ENCODE assay signal across 11 cellular contexts in genomic region chr5:3197699-3198098, GRCh38.
DNase-seq lines count a peak whose midpoint lies in the region; ATAC-seq and TF ChIP-seq lines count a peak whose summit lies in the region.
"Had no signal": no experiment of that assay in that cellular context is flagged by ENCODE, and none has a peak within 500 bp of the region (broad histone marks: within the 10 kb centered on the region; RNA-seq: fewer than 3 reads in every experiment).

No MANE protein-coding gene starts in this region.

- H3K36me3 ChIP-seq in iPS DF 6.9 (ENCODE audit: control insufficient read depth, insufficient read depth, low read length), result no peaks in the 10 kb centered on the region
- H3K36me3 ChIP-seq: adrenal gland, tibial nerve had no signal

- no peaks in the 10 kb centered on the region; the same call in 1 of the 2 replicates for H3K27me3 ChIP-seq in iPS DF 6.9 (ENCODE audit: control insufficient read depth, insufficient read depth, low read length)
- H3K27me3 ChIP-seq: adrenal gland had no signal

- no peaks in the 10 kb centered on the region for H3K9me3 ChIP-seq in iPS DF 6.9 (ENCODE audit: control insufficient read depth, insufficient read depth, low read length)
- H3K9me3 ChIP-seq: adrenal gland, tibial nerve had no signal

- H3K36me3 Mint-ChIP-seq in progenitor cell of endocrine pancreas (ENCODE audit: insufficient read depth), result no peaks in the 10 kb centered on the region

- WGBS in iPS DF 6.9 (ENCODE audit: insufficient coverage, insufficient read length), result no CpG with 5 or more reads among the region's 18 CpGs

- H3K4me1 ChIP-seq in iPS DF 6.9 (ENCODE audit: control insufficient read depth, insufficient read depth, low read length), result peaks cover 3% of the 10 kb centered on the region
- H3K4me1 ChIP-seq: adrenal gland had no signal

- peak; percentile 23 for TF ChIP-seq CTCF in progenitor cell of endocrine pancreas (IDR thresholded peaks at IDR 0.05; ENCODE audit: unreplicated experiment)

- H3K9me3 Mint-ChIP-seq in progenitor cell of endocrine pancreas (ENCODE audit: low read depth), result no peaks in the 10 kb centered on the region

- ATAC-seq in GM19023 (IDR thresholded peaks at IDR 0.05; ENCODE audit: unreplicated experiment), result no peak
- no peak for ATAC-seq in GM18511 (IDR thresholded peaks at IDR 0.05; ENCODE audit: unreplicated experiment)
- ATAC-seq: left colon had no signal

- H3K4me1 Mint-ChIP-seq in progenitor cell of endocrine pancreas (ENCODE audit: low read depth), result peaks cover 9% of the 10 kb centered on the region

- DNase-seq in NCI-H1092 treated with DMSO at 0.1 percent for 48 hours (lab: John Stamatoyannopoulos, UW) (peak; percentile 98), NCI-H748 (lab: John Stamatoyannopoulos, UW; ENCODE audit: unreplicated experiment) (peak; percentile 100), iPS DF 6.9 (ENCODE audit: low read depth, low spot score) (no peak), progenitor cell of endocrine pancreas (ENCODE audit: low spot score, unreplicated experiment) (no peak), AG08396 (ENCODE audit: low spot score) (no peak)
- DNase-seq in stimulated activated CD4-positive, alpha-beta T cell treated with anti-CD3 and anti-CD28 coated beads, Interleukin-1b, Interleukin-23, amount 100 ng/mL, for 48 hours, result no peak
- DNase-seq: adrenal gland, left colon had no signal

- no peak overlapping the region for H3K27ac Mint-ChIP-seq in progenitor cell of endocrine pancreas

- H3K27me3 Mint-ChIP-seq in progenitor cell of endocrine pancreas, result peaks cover 81% of the 10 kb centered on the region

- peak overlapping the region; percentile 62 for H3K4me3 Mint-ChIP-seq in progenitor cell of endocrine pancreas (ENCODE audit: low read depth)

- peak overlapping the region; percentile 17; the same call in 1 of the 2 replicates for H3K4me3 ChIP-seq in iPS DF 6.9 (ENCODE audit: low read length)
- H3K4me3 ChIP-seq: adrenal gland, tibial nerve had no signal

- no peak overlapping the region for H3K27ac ChIP-seq in iPS DF 6.9 (ENCODE audit: low read length)
- H3K27ac ChIP-seq: adrenal gland, tibial nerve had no signal

Comparison
In these comparisons a context has a peak if more than half of its experiments do, and no peak if none do; other contexts are left out.
1. DNase-seq: peak in NCI-H1092 treated with DMSO at 0.1 percent for 48 hours (single experiment) and NCI-H748 (single experiment); none in iPS DF 6.9 (single experiment), progenitor cell of endocrine pancreas (single experiment), stimulated activated CD4-positive, alpha-beta T cell treated with anti-CD3 and anti-CD28 coated beads, Interleukin-1b, Interleukin-23, amount 100 ng/mL, for 48 hours (single experiment) and AG08396 (single experiment).